ENCODE assay signal across 9 cellular contexts in the genomic region with DNA sequence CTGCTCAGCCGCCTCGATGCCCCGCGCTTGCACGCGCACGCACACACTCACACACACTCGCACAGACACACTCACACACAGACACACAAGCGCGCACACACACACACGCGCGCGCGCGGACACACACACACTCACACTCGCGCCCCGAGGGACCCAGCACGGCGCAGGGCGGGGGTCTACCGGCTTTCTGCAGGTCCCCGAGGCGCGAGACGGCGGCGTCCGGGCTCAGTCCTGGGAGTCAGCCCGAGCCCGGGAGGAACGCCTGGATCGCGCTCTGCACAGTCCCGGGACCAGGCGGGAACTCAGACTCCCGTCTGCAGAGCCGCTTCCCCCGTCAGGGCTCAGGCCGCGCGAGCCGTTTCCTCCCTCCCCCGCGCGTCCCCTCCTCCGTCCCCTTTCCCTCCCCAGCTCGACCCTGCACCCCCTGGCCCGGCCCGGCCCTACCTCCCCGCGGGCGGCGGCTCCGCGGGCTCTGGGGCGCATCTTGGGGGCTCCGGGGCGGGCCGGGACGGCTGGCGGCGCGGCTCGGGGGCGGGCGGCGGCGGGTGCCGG. TPM values are rescaled to one million over a fixed set of nuclear protein-coding genes. Genes with fewer than 3 reads are reported as not detected.
DNase-seq lines count a peak whose midpoint lies in the region; ATAC-seq and TF ChIP-seq lines count a peak whose summit lies in the region.
"Had no signal": no experiment of that assay in that cellular context is flagged by ENCODE, and none has a peak within 500 bp of the region (broad histone marks: within the 10 kb centered on the region; RNA-seq: fewer than 3 reads in every experiment).

No MANE protein-coding gene starts in this region.

- no peak overlapping the region for H3K27ac ChIP-seq in CD8-positive, alpha-beta T cell (ENCODE audit: low read depth, low read length)
- no peak overlapping the region for H3K27ac ChIP-seq in HUES48 (ENCODE audit: low read depth, low read length)
- H3K27ac ChIP-seq: KMS-11 had no signal

- H3K4me1 ChIP-seq in CD8-positive, alpha-beta T cell (ENCODE audit: insufficient read depth, low read length): peaks cover 16% of the 10 kb centered on the region
- H3K4me1 ChIP-seq in HUES48 (ENCODE audit: control insufficient read depth, insufficient read depth, low read length): peaks cover 39% of the 10 kb centered on the region
- H3K4me1 ChIP-seq in skeletal muscle satellite cell (ENCODE audit: control insufficient read depth, insufficient read depth, low read length): peaks cover 8% of the 10 kb centered on the region

- no peaks in the 10 kb centered on the region for H3K9me3 ChIP-seq in CD8-positive, alpha-beta T cell (ENCODE audit: low read length)
- H3K9me3 ChIP-seq in HUES48 (ENCODE audit: control insufficient read depth, insufficient read depth, low read length): no peaks in the 10 kb centered on the region
- no peaks in the 10 kb centered on the region for H3K9me3 ChIP-seq in iPS-18c (ENCODE audit: control insufficient read depth, insufficient read depth, low read length)
- H3K9me3 ChIP-seq in skeletal muscle satellite cell (replicated peaks; ENCODE audit: low read length): no peaks in the 10 kb centered on the region

- H3K27me3 ChIP-seq in CD8-positive, alpha-beta T cell (ENCODE audit: insufficient read depth, low read length): peaks cover 22% of the 10 kb centered on the region
- peaks cover 27% of the 10 kb centered on the region for H3K27me3 ChIP-seq in HUES48 (ENCODE audit: control insufficient read depth, insufficient read depth, low read length)
- H3K27me3 ChIP-seq in skeletal muscle satellite cell (ENCODE audit: control insufficient read depth, insufficient read depth, low read length): peaks cover 54% of the 10 kb centered on the region

- H3K4me1 Mint-ChIP-seq in CD8-positive, alpha-beta T cell (ENCODE audit: low read depth): peaks cover 18% of the 10 kb centered on the region

- H3K9me3 Mint-ChIP-seq in CD8-positive, alpha-beta T cell: no peaks in the 10 kb centered on the region

- H3K36me3 ChIP-seq in CD8-positive, alpha-beta T cell (ENCODE audit: insufficient read depth, low read length): no peaks in the 10 kb centered on the region
- no peaks in the 10 kb centered on the region for H3K36me3 ChIP-seq in HUES48 (ENCODE audit: control insufficient read depth, insufficient read depth, low read length)
- no peaks in the 10 kb centered on the region for H3K36me3 ChIP-seq in skeletal muscle satellite cell (ENCODE audit: insufficient read depth, low read length)

- CTCF ChIA-PET in CD8-positive, alpha-beta T cell (lab: Charles Lee): no interaction called here

- H3K4me2 ChIP-seq in skeletal muscle satellite cell (ENCODE audit: low read length): peak overlapping the region; percentile 73
- H3K4me2 ChIP-seq: KMS-11 had no signal

- peak overlapping the region; percentile 39 for H3K4me3 ChIP-seq in CD8-positive, alpha-beta T cell (ENCODE audit: low read depth, low read length)
- H3K4me3 ChIP-seq in HUES48 (ENCODE audit: low read depth, low read length): peak overlapping the region; percentile 72
- peak overlapping the region; percentile 81 for H3K4me3 ChIP-seq in iPS-18c (ENCODE audit: insufficient read depth, low read depth, low read length)
- peak overlapping the region; percentile 59 for H3K4me3 ChIP-seq in skeletal muscle satellite cell (ENCODE audit: low read length)

- no peak overlapping the region for H3K27ac Mint-ChIP-seq in CD8-positive, alpha-beta T cell

- H3K9ac ChIP-seq in HUES48 (ENCODE audit: low read depth, low read length) (peak overlapping the region; percentile 55; the same call in 1 of the 2 replicates), skeletal muscle satellite cell (ENCODE audit: low read depth, low read length) (no peak overlapping the region)
- H3K9ac ChIP-seq: KMS-11 had no signal

- DNase-seq in CD8-positive, alpha-beta T cell: no peak
- DNase-seq in astrocyte of the hippocampus (ENCODE audit: low read depth, low spot score): peak; percentile 76
- no peak for DNase-seq in NCI-H524 treated with DMSO at 0.1 percent for 48 hours (lab: John Stamatoyannopoulos, UW)
- DNase-seq in OCI-M1 (lab: John Stamatoyannopoulos, UW): no peak
- no peak for DNase-seq in NCI-H2029 treated with DMSO at 0.1 percent for 48 hours (lab: John Stamatoyannopoulos, UW)

- no peaks in the 10 kb centered on the region for H3K36me3 Mint-ChIP-seq in CD8-positive, alpha-beta T cell

- H3K27me3 Mint-ChIP-seq in CD8-positive, alpha-beta T cell (ENCODE audit: low read depth): peaks cover 61% of the 10 kb centered on the region

- no peak for TF ChIP-seq CTCF in CD8-positive, alpha-beta T cell (IDR thresholded peaks at IDR 0.05)

- H3K4me3 Mint-ChIP-seq in CD8-positive, alpha-beta T cell: peak overlapping the region; percentile 88

- POLR2A ChIA-PET in CD8-positive, alpha-beta T cell (lab: Charles Lee): no interaction called here

- peak; percentile 42 for ATAC-seq in CD8-positive, alpha-beta T cell

- intact Hi-C loops in CD8-positive, alpha-beta T cell (cut with DNase I, micrococcal nuclease): no loop called here

RNA-seq across cellular contexts. Expression of gene DENND2A, which starts 0.5 kb away (rescaled TPM):
- total RNA-seq in CD8-positive, alpha-beta T cell: under 1 TPM in 1 of 2 experiments, not detected in 1; 0.27 TPM
- 0.51 and 2.0 TPM in 2 replicates for total RNA-seq in skeletal muscle satellite cell (2012; rRNA removed)

RNA-seq across cellular contexts. Expression of gene ADCK2, which starts 32.6 kb away (rescaled TPM):
- 10 to 100 TPM; 15.4 to 17.0 TPM for total RNA-seq in CD8-positive, alpha-beta T cell
- total RNA-seq in skeletal muscle satellite cell (2012; rRNA removed): 18.0 and 25.3 TPM in 2 replicates

RNA-seq across cellular contexts. Expression of gene NDUFB2, which starts 56.4 kb away (rescaled TPM):
- total RNA-seq in CD8-positive, alpha-beta T cell: 10 to 100 TPM; 83.9 to 84.5 TPM
- 103 and 111 TPM in 2 replicates for total RNA-seq in skeletal muscle satellite cell (2012; rRNA removed)
